ENCODE assay signal across 8 cellular contexts in the genomic region with DNA sequence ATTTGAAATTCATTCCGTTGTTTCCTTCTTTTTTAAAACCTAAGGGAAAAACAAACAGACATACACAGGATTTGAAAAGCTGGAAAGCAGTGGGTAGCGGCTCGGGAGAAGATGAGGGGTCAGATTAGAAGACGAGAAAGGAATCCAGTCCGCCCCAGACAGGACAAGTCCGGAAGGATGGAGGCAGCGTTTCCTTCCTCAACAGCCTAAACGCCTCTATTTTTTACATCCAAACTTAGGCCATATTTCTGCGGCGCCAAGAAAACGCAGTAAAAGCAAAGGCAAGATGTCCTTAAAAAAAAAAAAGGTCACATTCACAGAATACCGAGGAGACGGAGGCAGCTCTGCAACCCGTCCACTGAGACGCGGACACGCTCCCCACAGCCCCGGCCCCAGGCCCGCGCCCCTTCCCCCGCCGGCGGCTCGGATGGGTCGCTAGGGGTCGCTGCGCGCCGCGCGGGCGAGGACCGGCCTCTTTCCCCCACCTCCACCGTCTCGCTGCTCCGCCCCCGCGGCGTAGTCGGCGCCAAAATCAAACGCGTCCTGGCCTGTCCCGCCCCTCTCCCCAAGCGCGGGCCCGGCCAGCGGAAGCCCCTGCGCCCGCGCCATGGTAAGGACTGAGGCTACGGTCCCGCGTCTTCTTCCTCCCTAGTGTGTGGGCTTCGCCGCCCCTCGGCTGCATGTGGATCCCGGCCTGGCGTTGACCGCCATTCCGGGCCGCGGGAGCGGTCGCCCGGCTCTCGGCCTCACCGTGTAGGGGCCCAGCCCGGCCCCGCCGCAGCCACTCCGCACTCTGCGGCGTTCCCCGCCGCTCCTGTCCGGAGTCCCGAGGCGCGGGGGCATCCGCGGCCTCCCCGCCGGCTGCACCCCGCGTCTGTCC. TPM values are rescaled to one million over a fixed set of nuclear protein-coding genes. Genes with fewer than 3 reads are reported as not detected.
DNase-seq lines count a peak whose midpoint lies in the region; ATAC-seq and TF ChIP-seq lines count a peak whose summit lies in the region.

A gene with protein sequence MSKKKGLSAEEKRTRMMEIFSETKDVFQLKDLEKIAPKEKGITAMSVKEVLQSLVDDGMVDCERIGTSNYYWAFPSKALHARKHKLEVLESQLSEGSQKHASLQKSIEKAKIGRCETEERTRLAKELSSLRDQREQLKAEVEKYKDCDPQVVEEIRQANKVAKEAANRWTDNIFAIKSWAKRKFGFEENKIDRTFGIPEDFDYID (plus strand): TSS at position 558 of the 880 bp plus-strand sequence. CDS start 50 bp downstream, at position 608.

- H2AFZ ChIP-seq in OCI-LY7 (ENCODE audit: low read length): peak within 1 kb of the TSS; percentile 55; the same call in 1 of the 2 replicates

- peak within 1 kb of the TSS; percentile 94 for H3K4me2 ChIP-seq in OCI-LY7 (ENCODE audit: low read length)

- no peaks in the 10 kb centered on the region for H3K9me3 ChIP-seq in OCI-LY7 (ENCODE audit: low read length)
- no peaks in the 10 kb centered on the region for H3K9me3 ChIP-seq in mononuclear cell (ENCODE audit: low read depth, low read length)

- POLR2A ChIA-PET in OCI-LY7 (lab: Charles Lee): interaction anchor here (0.6 to 6.3 kb wide), 16 partner anchors 60 to 303 kb away, joined by 3 to 168 read pairs (median 4); a partner anchor contains a TSS

- peaks cover 10% of the 10 kb centered on the region for H3K36me3 ChIP-seq in OCI-LY7 (ENCODE audit: insufficient read depth, low read length)

- intact Hi-C loops in OCI-LY7 (cut with micrococcal nuclease; ENCODE audit: unreplicated experiment): loop anchor here (1.0 to 5.0 kb wide), 6 partner anchors 82 to 408 kb away; no protein-coding TSS in a partner anchor

- H3K4me1 ChIP-seq in OCI-LY7 (ENCODE audit: insufficient read depth, low read length, poor library complexity, severe bottlenecking) (peaks cover 80% of the 10 kb centered on the region), mononuclear cell (ENCODE audit: insufficient read depth, low read length) (peaks cover 37% of the 10 kb centered on the region)

- peak; percentile 56 for DNase-seq in DMS153 (lab: John Stamatoyannopoulos, UW)
- peak; percentile 85 for DNase-seq in HuH-7 (ENCODE audit: low spot score)
- peak; percentile 95 for DNase-seq in OCI-LY7 (ENCODE audit: low spot score)
- peak; percentile 97 for DNase-seq in activated CD8-positive, alpha-beta memory T cell treated with anti-CD3 and anti-CD28 coated beads, Interleukin-2, amount 50 U/mL, for 48 hours
- DNase-seq in epithelial cell of esophagus (ENCODE audit: low read depth): peak; percentile 82
- DNase-seq in stimulated activated CD8-positive, alpha-beta memory T cell treated with anti-CD3 and anti-CD28 coated beads, Interleukin-4, amount 100 ng/mL, for 1 hour (ENCODE audit: low read depth in 2 of 2, low spot score in 1 of 2): peak; percentile 71 to 84

- CTCF ChIA-PET in OCI-LY7 (lab: Charles Lee; ENCODE audit: unreplicated experiment): interaction anchor here (0.6 to 0.9 kb wide), 2 partner anchors 248 to 1301 kb away, joined by 4 to 8 read pairs; no protein-coding TSS in a partner anchor

- no peaks in the 10 kb centered on the region for H4K20me1 ChIP-seq in OCI-LY7 (ENCODE audit: insufficient read depth, low read length)

- no peaks in the 10 kb centered on the region for H3K27me3 ChIP-seq in mononuclear cell (ENCODE audit: insufficient read depth, low read length)

- peak; percentile 90 for TF ChIP-seq CTCF in OCI-LY7 (conservative IDR thresholded peaks at IDR 0.05; ENCODE audit: low read length)
- TF ChIP-seq CTCF in epithelial cell of esophagus (IDR thresholded peaks at IDR 0.05; ENCODE audit: insufficient read depth, low read depth, low read length, missing control alignments): peak; percentile 41

- no peaks in the 10 kb centered on the region for H3K9me2 ChIP-seq in OCI-LY7 (ENCODE audit: insufficient read depth, low read length)

- peak within 1 kb of the TSS; percentile 87 for H3K4me3 ChIP-seq in OCI-LY7 (ENCODE audit: low read depth, low read length, poor library complexity, severe bottlenecking)
- peak within 1 kb of the TSS; percentile 73 for H3K4me3 ChIP-seq in epithelial cell of esophagus (ENCODE audit: low read length)
- H3K4me3 ChIP-seq in mononuclear cell (ENCODE audit: low read length): peak within 1 kb of the TSS; percentile 80

- BruUV-seq in OCI-LY7 (replicated peaks; lab: Mats Ljungman, UMichigan): TSS peak; percentile 52

- peak within 1 kb of the TSS; percentile 100 for H3K27ac ChIP-seq in OCI-LY7 (ENCODE audit: low read depth, low read length, poor library complexity, severe bottlenecking)

- H3K79me2 ChIP-seq in OCI-LY7 (ENCODE audit: insufficient read depth, low read depth, low read length): peaks cover 59% of the 10 kb centered on the region

- peak; percentile 77 for ATAC-seq in GM21515 (IDR thresholded peaks at IDR 0.05; ENCODE audit: unreplicated experiment)

RNA-seq across cellular contexts. Expression of the gene that starts here (rescaled TPM):
- 59.4 and 67.9 TPM in 2 replicates for total RNA-seq in OCI-LY7 (2014; rRNA removed; shearing (Covaris generic))
- total RNA-seq in OCI-LY7 (2022) (101 and 122 TPM in 2 replicates), mononuclear cell (0.52 TPM)

Comparison
In these comparisons a context has a peak if more than half of its experiments do, and no peak if none do; other contexts are left out.
1. Peak in every context shown above with its lines: DNase-seq, ATAC-seq, H3K4me3 ChIP-seq and H3K27ac ChIP-seq.
2. RNA of the gene that starts here (total RNA-seq): 59.4 to 122 TPM in OCI-LY7; 0.52 TPM in mononuclear cell (single experiment); every median in the first group is over 10 times any median in the second.